ENCODE assay signal across 1 cellular context in the genomic region with DNA sequence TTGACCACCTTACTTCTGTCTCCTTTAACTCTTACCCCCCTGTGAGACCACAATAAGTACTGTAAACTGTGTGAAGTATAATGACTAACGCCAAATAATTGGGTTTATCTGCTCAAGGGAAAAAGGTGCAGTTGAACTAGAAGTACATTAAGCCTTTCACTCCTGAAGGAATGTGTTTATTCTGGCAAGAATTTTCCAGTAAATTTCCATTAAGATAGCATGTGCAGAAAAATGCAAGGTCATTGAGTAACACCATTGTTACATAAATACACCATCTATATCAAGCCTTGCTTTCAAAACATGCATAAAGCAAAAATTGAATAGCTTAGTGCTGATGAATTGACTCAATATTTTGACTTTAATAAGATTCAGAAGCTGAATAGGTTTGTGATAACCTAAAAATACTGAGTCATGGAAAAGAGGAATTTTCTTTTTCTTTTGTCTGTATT.
TF ChIP-seq lines count a peak whose summit lies in the region.

No MANE protein-coding gene starts in this region.

TF ChIP-seq in HepG2, 621 proteins besides CTCF, POLR2A, EP300 and RAD21 (continued from another document and continues in another):
- TF ChIP-seq, protein P1, sequence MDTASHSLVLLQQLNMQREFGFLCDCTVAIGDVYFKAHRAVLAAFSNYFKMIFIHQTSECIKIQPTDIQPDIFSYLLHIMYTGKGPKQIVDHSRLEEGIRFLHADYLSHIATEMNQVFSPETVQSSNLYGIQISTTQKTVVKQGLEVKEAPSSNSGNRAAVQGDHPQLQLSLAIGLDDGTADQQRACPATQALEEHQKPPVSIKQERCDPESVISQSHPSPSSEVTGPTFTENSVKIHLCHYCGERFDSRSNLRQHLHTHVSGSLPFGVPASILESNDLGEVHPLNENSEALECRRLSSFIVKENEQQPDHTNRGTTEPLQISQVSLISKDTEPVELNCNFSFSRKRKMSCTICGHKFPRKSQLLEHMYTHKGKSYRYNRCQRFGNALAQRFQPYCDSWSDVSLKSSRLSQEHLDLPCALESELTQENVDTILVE (CRISPR knock-in tag; IDR thresholded peaks at IDR 0.05) = peak; percentile 89
- TF ChIP-seq JUND (CRISPR knock-in tag; IDR thresholded peaks at IDR 0.05) (no peak), SOX6 (IDR thresholded peaks at IDR 0.05) (no peak), SOX6 (CRISPR knock-in tag; IDR thresholded peaks at IDR 0.05) (peak; percentile 80), TCF7 (IDR thresholded peaks at IDR 0.05; ENCODE audit: low read depth) (peak; percentile 30; the same call in 1 of the 2 replicates), ZKSCAN8 (CRISPR knock-in tag; IDR thresholded peaks at IDR 0.05; ENCODE audit: borderline replicate concordance) (peak; percentile 73; the same call in 1 of the 2 replicates), ZNF30 (CRISPR knock-in tag; IDR thresholded peaks at IDR 0.05) (no peak), TFE3 (CRISPR knock-in tag; IDR thresholded peaks at IDR 0.05) (peak; percentile 60), FOXP1 (IDR thresholded peaks at IDR 0.05) (no peak), FOXP1 (CRISPR knock-in tag; IDR thresholded peaks at IDR 0.05) (peak; percentile 74), ZSCAN9 (CRISPR knock-in tag; IDR thresholded peaks at IDR 0.05; ENCODE audit: borderline replicate concordance) (peak; percentile 26; the same call in 1 of the 2 replicates), NR2F6 (IDR thresholded peaks at IDR 0.05) (peak; percentile 34; the same call in 1 of the 2 replicates), NR2F6 (CRISPR knock-in tag; IDR thresholded peaks at IDR 0.05) (peak; percentile 65; the same call in 1 of the 2 replicates), ZBTB7B (CRISPR knock-in tag; IDR thresholded peaks at IDR 0.05) (peak; percentile 69; the same call in 1 of the 2 replicates), TGIF2 (CRISPR knock-in tag; IDR thresholded peaks at IDR 0.05) (peak; percentile 68; the same call in 1 of the 2 replicates), ATF4 (CRISPR knock-in tag; IDR thresholded peaks at IDR 0.05) (peak in 1 of 2 experiments; percentile 74; a peak in 2 of 4 replicates), SIN3A (IDR thresholded peaks at IDR 0.05; ENCODE audit: borderline replicate concordance, low read depth, low read length) (no peak), NFE2 (CRISPR knock-in tag; IDR thresholded peaks at IDR 0.05) (0 out of 2 replicates have a peak, but pooled peaks have one; percentile 58), CCAR2 (optimal IDR thresholded peaks at IDR 0.05; ENCODE audit: low read depth, low read length) (no peak), NFIC (IDR thresholded peaks at IDR 0.05; ENCODE audit: low read length) (peak; percentile 94; the same call in 1 of the 2 replicates), KLF6 (CRISPR knock-in tag; IDR thresholded peaks at IDR 0.05) (peak; percentile 41; the same call in 1 of the 2 replicates), GATAD2A (CRISPR knock-in tag; IDR thresholded peaks at IDR 0.05) (peak; percentile 96), CREB1 (IDR thresholded peaks at IDR 0.05) (no peak), CREB1 (CRISPR knock-in tag; IDR thresholded peaks at IDR 0.05) (peak; percentile 44; the same call in 1 of the 2 replicates), MAFK (conservative IDR thresholded peaks at IDR 0.05 in 1 of 2, IDR thresholded peaks at IDR 0.05 in 1 of 2; ENCODE audit: low read length in 2 of 2) (peak; percentile 44 to 62; a peak in 3 of 4 replicates), BCL6 (CRISPR knock-in tag; IDR thresholded peaks at IDR 0.05) (peak; percentile 90), TARDBP (CRISPR knock-in tag; IDR thresholded peaks at IDR 0.05) (peak; percentile 66; the same call in 1 of the 2 replicates), JARID2 (CRISPR knock-in tag; IDR thresholded peaks at IDR 0.05; ENCODE audit: insufficient replicate concordance) (no peak), HNF4A (CRISPR knock-in tag; IDR thresholded peaks at IDR 0.05) (0 out of 2 replicates have a peak, but pooled peaks have one; percentile 8), MXD4 (CRISPR knock-in tag; IDR thresholded peaks at IDR 0.05) (no peak), MEIS1 (CRISPR knock-in tag; IDR thresholded peaks at IDR 0.05; ENCODE audit: borderline replicate concordance) (no peak), HOMEZ (CRISPR knock-in tag; IDR thresholded peaks at IDR 0.05; ENCODE audit: low read depth) (peak; percentile 70), TBX3 (IDR thresholded peaks at IDR 0.05; ENCODE audit: borderline replicate concordance) (peak; percentile 61; the same call in 1 of the 2 replicates), FOXO1 (CRISPR knock-in tag; IDR thresholded peaks at IDR 0.05) (peak; percentile 54; the same call in 1 of the 2 replicates), TBX2 (CRISPR knock-in tag; IDR thresholded peaks at IDR 0.05; ENCODE audit: borderline replicate concordance) (peak; percentile 58; the same call in 1 of the 2 replicates), SNAPC4 (CRISPR knock-in tag; IDR thresholded peaks at IDR 0.05) (no peak), KMT2B (CRISPR knock-in tag; IDR thresholded peaks at IDR 0.05) (0 out of 2 replicates have a peak, but pooled peaks have one; percentile 44), TEF (CRISPR knock-in tag; IDR thresholded peaks at IDR 0.05) (peak; percentile 86; the same call in 1 of the 2 replicates), THAP11 (CRISPR knock-in tag; IDR thresholded peaks at IDR 0.05) (0 out of 2 replicates have a peak, but pooled peaks have one; percentile 37), ZHX1 (CRISPR knock-in tag; IDR thresholded peaks at IDR 0.05; ENCODE audit: low read depth) (no peak), ZSCAN29 (CRISPR knock-in tag; conservative IDR thresholded peaks at IDR 0.05) (0 out of 2 replicates have a peak, but pooled peaks have one; percentile 38), ZNF337 (CRISPR knock-in tag; IDR thresholded peaks at IDR 0.05; ENCODE audit: borderline replicate concordance, low read depth) (no peak), SNAI1 (CRISPR knock-in tag; IDR thresholded peaks at IDR 0.05; ENCODE audit: borderline replicate concordance) (no peak), HDAC2 (CRISPR knock-in tag; IDR thresholded peaks at IDR 0.05) (0 out of 2 replicates have a peak, but pooled peaks have one; percentile 39)
- TF ChIP-seq, protein P2, sequence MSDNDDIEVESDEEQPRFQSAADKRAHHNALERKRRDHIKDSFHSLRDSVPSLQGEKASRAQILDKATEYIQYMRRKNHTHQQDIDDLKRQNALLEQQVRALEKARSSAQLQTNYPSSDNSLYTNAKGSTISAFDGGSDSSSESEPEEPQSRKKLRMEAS (IDR thresholded peaks at IDR 0.05) = peak; percentile 60; the same call in 1 of the 2 replicates
- TF ChIP-seq, protein P3, sequence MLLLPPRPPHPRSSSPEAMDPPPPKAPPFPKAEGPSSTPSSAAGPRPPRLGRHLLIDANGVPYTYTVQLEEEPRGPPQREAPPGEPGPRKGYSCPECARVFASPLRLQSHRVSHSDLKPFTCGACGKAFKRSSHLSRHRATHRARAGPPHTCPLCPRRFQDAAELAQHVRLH (CRISPR knock-in tag; IDR thresholded peaks at IDR 0.05; ENCODE audit: borderline replicate concordance, low read depth) = no peak
- TF ChIP-seq, protein P4, sequence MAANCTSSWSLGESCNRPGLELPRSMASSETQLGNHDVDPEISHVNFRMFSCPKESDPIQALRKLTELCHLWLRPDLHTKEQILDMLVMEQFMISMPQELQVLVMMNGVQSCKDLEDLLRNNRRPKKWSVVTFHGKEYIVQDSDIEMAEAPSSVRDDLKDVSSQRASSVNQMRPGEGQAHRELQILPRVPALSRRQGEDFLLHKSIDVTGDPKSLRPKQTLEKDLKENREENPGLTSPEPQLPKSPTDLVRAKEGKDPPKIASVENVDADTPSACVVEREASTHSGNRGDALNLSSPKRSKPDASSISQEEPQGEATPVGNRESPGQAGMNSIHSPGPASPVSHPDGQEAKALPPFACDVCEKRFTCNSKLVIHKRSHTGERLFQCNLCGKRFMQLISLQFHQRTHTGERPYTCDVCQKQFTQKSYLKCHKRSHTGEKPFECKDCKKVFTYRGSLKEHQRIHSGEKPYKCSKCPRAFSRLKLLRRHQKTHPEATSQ (CRISPR knock-in tag; IDR thresholded peaks at IDR 0.05; ENCODE audit: borderline replicate concordance) = 0 out of 2 replicates have a peak, but pooled peaks have one; percentile 37
